In genomic region chr14:45891417-45892080, GRCh38 we compare ENCODE assay signal across 13 cellular contexts.
DNase-seq lines count a peak whose midpoint lies in the region; ATAC-seq and TF ChIP-seq lines count a peak whose summit lies in the region.
"Had no signal": no experiment of that assay in that cellular context is flagged by ENCODE, and none has a peak within 500 bp of the region (broad histone marks: within the 10 kb centered on the region; RNA-seq: fewer than 3 reads in every experiment).

No MANE protein-coding gene starts in this region.

- H3K4me3 ChIP-seq in SJCRH30: no peak overlapping the region
- H3K4me3 ChIP-seq in upper lobe of right lung: no peak overlapping the region

- no peak for TF ChIP-seq CTCF in upper lobe of right lung (IDR thresholded peaks at IDR 0.05)

- intact Hi-C loops in upper lobe of right lung (cut with DNase I): no loop called here

- H3K4me1 ChIP-seq in SJCRH30 (no peaks in the 10 kb centered on the region), upper lobe of right lung (no peaks in the 10 kb centered on the region)

- peak; percentile 5 for DNase-seq in NCI-H2171 treated with DMSO at 0.1 percent for 48 hours (lab: John Stamatoyannopoulos, UW)
- DNase-seq in NCI-H2171 (lab: John Stamatoyannopoulos, UW): no peak
- peak; percentile 19 to 41 for DNase-seq in SJCRH30
- peak; percentile 93 for DNase-seq in left kidney (ENCODE audit: low read depth, low spot score)
- DNase-seq in upper lobe of right lung: no peak
- DNase-seq: activated T-cell treated with anti-CD3 and anti-CD28 coated beads, Interleukin-2, amount 50 U/mL, for 1 hour; cerebellar nuclear complex; MV-4-11; T-helper 2 cell had no signal

- no peak overlapping the region for H3K27ac ChIP-seq in SJCRH30
- H3K27ac ChIP-seq in upper lobe of right lung: no peak overlapping the region
- H3K27ac ChIP-seq: 22Rv1 had no signal

- no peaks in the 10 kb centered on the region for H3K27me3 ChIP-seq in SJCRH30
- H3K27me3 ChIP-seq in upper lobe of right lung: no peaks in the 10 kb centered on the region

- ATAC-seq in upper lobe of right lung (peak; percentile 70), HG02588 (IDR thresholded peaks at IDR 0.05; ENCODE audit: unreplicated experiment) (no peak), GM19463 (IDR thresholded peaks at IDR 0.05; ENCODE audit: unreplicated experiment) (no peak)
- ATAC-seq in activated CD4-positive, CD25-positive, alpha-beta regulatory T cell treated with anti-CD3 and anti-CD28 coated beads, Interleukin-2, amount 50 U/mL, for 24 hours: no peak

- H3K9me3 ChIP-seq in SJCRH30 (replicated peaks) (no peaks in the 10 kb centered on the region), upper lobe of right lung (no peaks in the 10 kb centered on the region)

- H3K36me3 ChIP-seq in SJCRH30 (no peaks in the 10 kb centered on the region), upper lobe of right lung (no peaks in the 10 kb centered on the region)

Comparison
In these comparisons a context has a peak if more than half of its experiments do, and no peak if none do; other contexts are left out.
1. DNase-seq: peak in NCI-H2171 treated with DMSO at 0.1 percent for 48 hours (single experiment), SJCRH30 (2 of 2) and left kidney (single experiment); none in NCI-H2171 (single experiment) and upper lobe of right lung (single experiment).